ENCODE assay signal across 1 cellular context in the genomic region with DNA sequence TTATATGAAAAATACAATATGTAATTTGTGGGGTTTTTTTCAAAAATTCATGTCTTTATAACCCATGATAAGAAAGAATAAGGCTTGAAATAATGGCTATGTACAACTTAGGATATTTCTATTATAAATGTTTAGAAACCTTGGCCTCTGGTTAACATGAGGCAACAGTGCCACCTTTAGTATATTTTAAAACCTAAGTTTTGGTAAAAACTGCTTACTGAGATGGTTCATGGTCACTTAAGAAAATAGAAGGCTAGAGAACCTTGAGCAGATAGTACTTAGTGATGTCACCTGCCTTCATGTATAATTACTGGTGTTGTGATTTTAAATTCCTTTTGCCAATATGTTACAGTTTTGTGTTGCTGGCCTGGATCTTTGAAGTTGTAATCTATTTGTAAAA.
TF ChIP-seq lines count a peak whose summit lies in the region.

No MANE protein-coding gene starts in this region.

TF ChIP-seq in endothelial cell of umbilical vein, 7 proteins besides CTCF, POLR2A, EP300 and RAD21:
- no peak for TF ChIP-seq JUN (IDR thresholded peaks at IDR 0.05; ENCODE audit: borderline replicate concordance, insufficient read depth, insufficient read length, low read depth)
- TF ChIP-seq FOS (IDR thresholded peaks at IDR 0.05; ENCODE audit: borderline replicate concordance, insufficient read depth, low read length) = no peak
- TF ChIP-seq GATA2 (IDR thresholded peaks at IDR 0.05; ENCODE audit: insufficient read depth, insufficient read length, low read depth, low read length) = no peak
